Comparison of ENCODE assay signal across 22 cellular contexts in the genomic region with DNA sequence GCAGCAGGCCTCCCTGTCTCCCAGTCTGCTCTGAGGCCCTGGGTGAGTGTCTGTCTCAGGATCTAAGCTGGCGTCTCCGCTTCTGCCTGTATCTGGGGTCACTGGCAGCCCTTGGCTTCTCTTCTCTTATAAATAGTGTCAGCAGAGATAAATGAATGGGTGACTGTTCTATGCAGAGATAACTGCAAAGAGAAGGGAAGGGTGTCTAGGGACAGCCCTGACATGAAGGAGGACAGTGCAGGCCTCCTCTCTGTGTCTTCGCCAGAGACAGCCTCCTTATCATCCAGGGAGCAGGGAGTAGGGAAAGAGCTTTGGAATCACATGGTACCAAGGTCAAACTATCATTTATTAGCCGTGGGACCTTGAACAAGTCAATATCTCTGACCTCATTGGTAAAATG. TPM values are rescaled to one million over a fixed set of nuclear protein-coding genes. Genes with fewer than 3 reads are reported as not detected.
"Had no signal": no experiment of that assay in that cellular context is flagged by ENCODE, and none has a peak within 500 bp of the region (broad histone marks: within the 10 kb centered on the region; RNA-seq: fewer than 3 reads in every experiment).

No MANE protein-coding gene starts in this region.

- H3K4me3 ChIP-seq: skin epidermis, upper lobe of right lung had no signal

- H3K27ac ChIP-seq: skin epidermis, upper lobe of right lung had no signal

- H3K4me3 Mint-ChIP-seq: activated CD4-positive, alpha-beta T cell treated with anti-CD3 and anti-CD28 coated beads for 36 hours; activated naive CD8-positive, alpha-beta T cell; activated T-helper 1 cell treated with anti-CD3 and anti-CD28 coated beads, Interleukin-12 subunit alpha, Interleukin-12 subunit beta, Interleukin-2, Interleukin-4 antibody, amounts not matched to agents 30 ng/mL and 10 ng/mL and 1 ng/mL, durations not matched to agents 14 hours and 24 hours and 36 hours; effector memory CD8-positive, alpha-beta T cell; nephron progenitor cell; stimulated activated naive CD8-positive, alpha-beta T cell treated with anti-CD3 and anti-CD28 coated beads, Interleukin-15, amount 100 ng/mL, for 72 hours; T-helper 17 cell; WTC11 had no signal

- H3K36me3 ChIP-seq: upper lobe of right lung had no signal

- H3K9me3 Mint-ChIP-seq: activated T-helper 1 cell treated with anti-CD3 and anti-CD28 coated beads, Interleukin-12 subunit alpha, Interleukin-12 subunit beta, Interleukin-2, Interleukin-4 antibody, amounts not matched to agents 30 ng/mL and 10 ng/mL and 1 ng/mL, durations not matched to agents 14 hours and 24 hours and 36 hours; effector memory CD8-positive, alpha-beta T cell; nephron progenitor cell; stimulated activated naive CD8-positive, alpha-beta T cell treated with anti-CD3 and anti-CD28 coated beads, Interleukin-15, amount 100 ng/mL, for 72 hours; WTC11 had no signal

- H3K36me3 Mint-ChIP-seq: WTC11 had no signal

- H3K4me1 Mint-ChIP-seq: activated CD4-positive, alpha-beta T cell treated with anti-CD3 and anti-CD28 coated beads for 36 hours; stimulated activated naive CD8-positive, alpha-beta T cell treated with anti-CD3 and anti-CD28 coated beads, Interleukin-15, amount 100 ng/mL, for 72 hours had no signal

- DNase-seq: activated CD4-positive, alpha-beta T cell treated with anti-CD3 and anti-CD28 coated beads for 36 hours; activated CD4-positive, alpha-beta T cell treated with anti-CD3 and anti-CD28 coated beads, Interleukin-2, amount 50 U/mL, for 48 hours; amygdala; dermis blood vessel endothelial cell; effector memory CD8-positive, alpha-beta T cell; foreskin fibroblast; hypothalamus; islet precursor cell; midbrain; nephron progenitor cell; occipital lobe; stimulated activated CD4-positive, alpha-beta T cell treated with anti-CD3 and anti-CD28 coated beads, Interleukin-15, amount 100 ng/mL, for 24 hours; stimulated activated CD4-positive, alpha-beta T cell treated with anti-CD3 and anti-CD28 coated beads, Interleukin-4, amount 100 ng/mL, for 1 hour; stimulated activated naive CD8-positive, alpha-beta T cell treated with anti-CD3 and anti-CD28 coated beads, Interleukin-15, amount 100 ng/mL, for 72 hours; T-helper 17 cell; upper lobe of right lung had no signal

- ATAC-seq: activated CD4-positive, alpha-beta T cell treated with anti-CD3 and anti-CD28 coated beads for 36 hours; effector memory CD8-positive, alpha-beta T cell; stimulated activated naive CD8-positive, alpha-beta T cell treated with anti-CD3 and anti-CD28 coated beads, Interleukin-15, amount 100 ng/mL, for 72 hours; T-helper 17 cell; upper lobe of right lung; WTC11 had no signal

- H3K27ac Mint-ChIP-seq: activated CD4-positive, alpha-beta T cell treated with anti-CD3 and anti-CD28 coated beads for 36 hours; activated naive CD8-positive, alpha-beta T cell; activated T-helper 1 cell treated with anti-CD3 and anti-CD28 coated beads, Interleukin-12 subunit alpha, Interleukin-12 subunit beta, Interleukin-2, Interleukin-4 antibody, amounts not matched to agents 30 ng/mL and 10 ng/mL and 1 ng/mL, durations not matched to agents 14 hours and 24 hours and 36 hours; effector memory CD8-positive, alpha-beta T cell; nephron progenitor cell; stimulated activated naive CD8-positive, alpha-beta T cell treated with anti-CD3 and anti-CD28 coated beads, Interleukin-15, amount 100 ng/mL, for 72 hours; T-helper 17 cell; WTC11 had no signal

- H3K4me1 ChIP-seq: upper lobe of right lung had no signal

- H3K9me3 ChIP-seq: upper lobe of right lung had no signal

- H3K27me3 Mint-ChIP-seq: activated CD4-positive, alpha-beta T cell treated with anti-CD3 and anti-CD28 coated beads for 36 hours; activated naive CD8-positive, alpha-beta T cell; stimulated activated naive CD8-positive, alpha-beta T cell treated with anti-CD3 and anti-CD28 coated beads, Interleukin-15, amount 100 ng/mL, for 72 hours had no signal

RNA-seq across cellular contexts. Expression of gene ASIC4, which starts 43.9 kb away (rescaled TPM):
- total RNA-seq: activated CD4-positive, alpha-beta T cell treated with anti-CD3 and anti-CD28 coated beads for 36 hours; dermis blood vessel endothelial cell; lung microvascular endothelial cell; SK-MEL-5 had no signal

RNA-seq across cellular contexts. Expression of gene DES, which starts 52.3 kb away (rescaled TPM):
- total RNA-seq: activated CD4-positive, alpha-beta T cell treated with anti-CD3 and anti-CD28 coated beads for 36 hours; activated T-helper 1 cell treated with anti-CD3 and anti-CD28 coated beads, Interleukin-12 subunit alpha, Interleukin-12 subunit beta, Interleukin-2, Interleukin-4 antibody, amounts not matched to agents 30 ng/mL and 10 ng/mL and 1 ng/mL, durations not matched to agents 14 hours and 24 hours and 36 hours; dermis blood vessel endothelial cell; SK-MEL-5; T-helper 17 cell had no signal
